In genomic region chr1:15579683-15580047, GRCh38 we compare ENCODE assay signal across 12 cellular contexts. TPM values are rescaled to one million over a fixed set of nuclear protein-coding genes. Genes with fewer than 3 reads are reported as not detected.
DNase-seq lines count a peak whose midpoint lies in the region; ATAC-seq, FAIRE-seq and TF ChIP-seq lines count a peak whose summit lies in the region.
"Had no signal": no experiment of that assay in that cellular context is flagged by ENCODE, and none has a peak within 500 bp of the region (broad histone marks: within the 10 kb centered on the region; RNA-seq: fewer than 3 reads in every experiment).

No MANE protein-coding gene starts in this region.

- DNase-seq in GM19239 (ENCODE audit: insufficient read length, low spot score) (peak; percentile 46), left lung (no peak), NCI-H2029 treated with DMSO at 0.1 percent for 48 hours (lab: John Stamatoyannopoulos, UW) (no peak), Peyer's patch (no peak), mesenteric fat pad (ENCODE audit: low spot score) (no peak)
- DNase-seq: NCI-H2081 treated with DMSO at 0.1 percent for 48 hours had no signal

- peaks cover 27% of the 10 kb centered on the region for H3K4me1 ChIP-seq in BLaER1
- peaks cover 0 to 8% of the 10 kb centered on the region in 2 donors for H3K4me1 ChIP-seq in left lung
- peaks cover 0 to 16% (median 11%) of the 10 kb centered on the region in 4 donors for H3K4me1 ChIP-seq in Peyer's patch

- FAIRE-seq in GM19239 (lab: Jason Lieb, UNC) = peak; percentile 87

- H3K4me2 ChIP-seq in BLaER1 = peak overlapping the region; percentile 7; the same call in 1 of the 2 replicates

- no peak overlapping the region for H3K27ac ChIP-seq in BLaER1
- peak overlapping the region; percentile 88 for H3K27ac ChIP-seq in VCaP
- H3K27ac ChIP-seq in left lung = peak overlapping the region in 1 of 2 donors; percentile 18
- peak overlapping the region in 2 of 4 donors; percentile 64 to 72 for H3K27ac ChIP-seq in Peyer's patch
- H3K27ac ChIP-seq: C4-2B had no signal

- no peak for TF ChIP-seq POLR2A in Peyer's patch (IDR thresholded peaks at IDR 0.05)

- H4K20me1 ChIP-seq in BLaER1 = no peaks in the 10 kb centered on the region

- no peak overlapping the region for H3K4me3 ChIP-seq in BLaER1
- H3K4me3 ChIP-seq in left lung = no peak overlapping the region
- no peak overlapping the region for H3K4me3 ChIP-seq in Peyer's patch

- H3K27me3 ChIP-seq in BLaER1 (peaks cover 9% of the 10 kb centered on the region), left lung (peaks cover 0 to 18% of the 10 kb centered on the region in 2 donors), Peyer's patch (no peaks in the 10 kb centered on the region)

- peak; percentile 17 for ATAC-seq in left lung
- no peak for ATAC-seq in HG03521 (IDR thresholded peaks at IDR 0.05; ENCODE audit: unreplicated experiment)

- no peaks in the 10 kb centered on the region for H3K36me3 ChIP-seq in BLaER1
- H3K36me3 ChIP-seq in left lung = peaks cover 0 to 6% of the 10 kb centered on the region in 2 donors
- peaks cover 0 to 12% (median 0%) of the 10 kb centered on the region in 3 donors for H3K36me3 ChIP-seq in Peyer's patch

- TF ChIP-seq CTCF in VCaP (conservative IDR thresholded peaks at IDR 0.05) (no peak), left lung (IDR thresholded peaks at IDR 0.05) (no peak), Peyer's patch (IDR thresholded peaks at IDR 0.05) (no peak)

- no peak overlapping the region for H3K9ac ChIP-seq in BLaER1

- intact Hi-C loops in left lung (cut with DNase I) = no loop called here

- no peaks in the 10 kb centered on the region for H3K9me3 ChIP-seq in BLaER1
- H3K9me3 ChIP-seq in left lung = no peaks in the 10 kb centered on the region
- H3K9me3 ChIP-seq in Peyer's patch = no peaks in the 10 kb centered on the region

RNA-seq across cellular contexts. Expression of gene AGMAT, which starts 5.2 kb away (rescaled TPM):
- total RNA-seq in left lung = 1 to 10 TPM in 1 of 2 donors, under 1 TPM in 1; 0.35 to 1.1 TPM
- total RNA-seq in Peyer's patch = 10 to 100 TPM; 15.7 to 45.4 (median 39.6) TPM
- total RNA-seq in mesenteric fat pad = 0.58 TPM
- total RNA-seq: HT1080, SK-MEL-5 had no signal

RNA-seq across cellular contexts. Expression of gene DDI2, which starts 37.6 kb away (rescaled TPM):
- total RNA-seq in left lung (10 to 100 TPM; 24.3 to 37.7 TPM), Peyer's patch (10 to 100 TPM; 56.0 to 97.1 (median 68.5) TPM), mesenteric fat pad (75.4 TPM)

RNA-seq across cellular contexts. Expression of gene DNAJC16, which starts 53.0 kb away (rescaled TPM):
- total RNA-seq in left lung (10 to 100 TPM; 24.3 to 26.3 TPM), Peyer's patch (10 to 100 TPM; 20.8 to 64.4 (median 31.8) TPM), mesenteric fat pad (19.8 TPM)

RNA-seq across cellular contexts. Expression of gene CASP9, which starts 55.6 kb away (rescaled TPM):
- total RNA-seq in left lung = 10 to 100 TPM in 1 of 2 donors, 1 to 10 TPM in 1; 9.8 to 12.0 TPM
- total RNA-seq in Peyer's patch = 10 to 100 TPM in 3 of 4 donors, 1 to 10 TPM in 1; 7.4 to 34.0 (median 26.2) TPM
- total RNA-seq in mesenteric fat pad = 8.6 TPM

Comparison
In these comparisons a context has a peak if more than half of its experiments do, and no peak if none do; other contexts are left out.
1. RNA of gene AGMAT, which starts 5.2 kb away (total RNA-seq): 15.7 to 45.4 TPM in Peyer's patch; 0.35 to 1.1 TPM in left lung and 0.58 TPM in mesenteric fat pad (single experiment); every median in the first group is over 4 times any median in the second.